1 cellular context compared by ENCODE assay signal in the genomic region with DNA sequence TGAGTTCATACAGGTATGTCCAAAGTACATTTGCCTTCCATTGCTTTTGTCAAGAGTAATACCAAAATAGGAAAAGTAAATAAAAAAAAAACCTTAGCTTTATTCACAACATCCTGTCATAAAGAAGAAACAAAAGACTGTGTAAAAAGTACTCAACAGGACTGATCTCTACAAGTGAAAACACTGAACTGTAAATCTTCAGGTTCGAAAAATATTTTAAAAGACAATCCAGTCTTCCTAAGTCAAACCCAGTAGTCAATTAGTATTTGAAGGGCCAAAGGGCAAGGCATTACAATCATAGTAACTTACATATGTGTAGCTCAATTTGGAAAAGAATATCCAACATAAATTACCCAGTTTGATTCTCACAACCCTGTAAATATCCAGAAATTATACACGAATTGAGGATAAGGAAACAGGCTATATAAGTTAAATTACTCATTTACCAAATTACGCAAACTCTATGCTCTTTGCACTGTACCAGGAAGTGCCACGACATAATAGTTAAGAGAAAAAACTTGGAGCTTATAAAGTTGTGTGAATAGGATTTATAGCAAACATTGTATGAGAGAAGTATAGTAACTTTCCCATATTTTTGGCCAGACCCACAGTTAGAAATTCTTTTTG.
TF ChIP-seq lines count a peak whose summit lies in the region.

No MANE protein-coding gene starts in this region.

TF ChIP-seq in HepG2, 621 proteins besides CTCF, POLR2A, EP300 and RAD21 (continued from another document and continues in another):
- TF ChIP-seq IRX3 (CRISPR knock-in tag; IDR thresholded peaks at IDR 0.05; ENCODE audit: borderline replicate concordance, low read depth) (no peak), ZNF205 (CRISPR knock-in tag; IDR thresholded peaks at IDR 0.05) (no peak), NR1H2 (CRISPR knock-in tag; IDR thresholded peaks at IDR 0.05; ENCODE audit: borderline replicate concordance, low read depth) (no peak), TAF15 (IDR thresholded peaks at IDR 0.05; ENCODE audit: low read depth, low read length, poor library complexity, severe bottlenecking) (no peak), JUN (CRISPR knock-in tag; IDR thresholded peaks at IDR 0.05) (no peak), SOX13 (IDR thresholded peaks at IDR 0.05) (no peak), SOX13 (CRISPR knock-in tag; conservative IDR thresholded peaks at IDR 0.05 in 1 of 2, IDR thresholded peaks at IDR 0.05 in 1 of 2) (peak in 1 of 2 experiments; percentile 46; a peak in 1 of 4 replicates), ETV5 (CRISPR knock-in tag; IDR thresholded peaks at IDR 0.05; ENCODE audit: borderline replicate concordance) (no peak; the same call in 1 of the 2 replicates), ZNF543 (CRISPR knock-in tag; IDR thresholded peaks at IDR 0.05) (no peak), PRPF4 (IDR thresholded peaks at IDR 0.05; ENCODE audit: low read depth, low read length, poor library complexity, severe bottlenecking) (no peak), ATM (IDR thresholded peaks at IDR 0.05; ENCODE audit: borderline replicate concordance) (peak; percentile 94; the same call in 1 of the 2 replicates), YEATS4 (CRISPR knock-in tag; IDR thresholded peaks at IDR 0.05; ENCODE audit: borderline replicate concordance) (no peak), RARG (CRISPR knock-in tag; IDR thresholded peaks at IDR 0.05; ENCODE audit: low read depth) (no peak), AGO1 (IDR thresholded peaks at IDR 0.05; ENCODE audit: low read depth, low read length, poor library complexity, severe bottlenecking) (no peak), ZNF644 (CRISPR knock-in tag; IDR thresholded peaks at IDR 0.05; ENCODE audit: low read depth) (no peak; the same call in 1 of the 2 replicates), MIXL1 (CRISPR knock-in tag; IDR thresholded peaks at IDR 0.05) (peak; percentile 80), ZNF841 (CRISPR knock-in tag; IDR thresholded peaks at IDR 0.05; ENCODE audit: borderline replicate concordance) (no peak), CREM (IDR thresholded peaks at IDR 0.05) (peak; percentile 57), CREM (CRISPR knock-in tag; IDR thresholded peaks at IDR 0.05) (no peak), PHF20 (CRISPR knock-in tag; IDR thresholded peaks at IDR 0.05) (no peak)
- TF ChIP-seq, protein P1, sequence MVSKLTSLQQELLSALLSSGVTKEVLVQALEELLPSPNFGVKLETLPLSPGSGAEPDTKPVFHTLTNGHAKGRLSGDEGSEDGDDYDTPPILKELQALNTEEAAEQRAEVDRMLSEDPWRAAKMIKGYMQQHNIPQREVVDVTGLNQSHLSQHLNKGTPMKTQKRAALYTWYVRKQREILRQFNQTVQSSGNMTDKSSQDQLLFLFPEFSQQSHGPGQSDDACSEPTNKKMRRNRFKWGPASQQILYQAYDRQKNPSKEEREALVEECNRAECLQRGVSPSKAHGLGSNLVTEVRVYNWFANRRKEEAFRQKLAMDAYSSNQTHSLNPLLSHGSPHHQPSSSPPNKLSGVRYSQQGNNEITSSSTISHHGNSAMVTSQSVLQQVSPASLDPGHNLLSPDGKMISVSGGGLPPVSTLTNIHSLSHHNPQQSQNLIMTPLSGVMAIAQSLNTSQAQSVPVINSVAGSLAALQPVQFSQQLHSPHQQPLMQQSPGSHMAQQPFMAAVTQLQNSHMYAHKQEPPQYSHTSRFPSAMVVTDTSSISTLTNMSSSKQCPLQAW (CRISPR knock-in tag; IDR thresholded peaks at IDR 0.05), result no peak
- TF ChIP-seq, protein P2, sequence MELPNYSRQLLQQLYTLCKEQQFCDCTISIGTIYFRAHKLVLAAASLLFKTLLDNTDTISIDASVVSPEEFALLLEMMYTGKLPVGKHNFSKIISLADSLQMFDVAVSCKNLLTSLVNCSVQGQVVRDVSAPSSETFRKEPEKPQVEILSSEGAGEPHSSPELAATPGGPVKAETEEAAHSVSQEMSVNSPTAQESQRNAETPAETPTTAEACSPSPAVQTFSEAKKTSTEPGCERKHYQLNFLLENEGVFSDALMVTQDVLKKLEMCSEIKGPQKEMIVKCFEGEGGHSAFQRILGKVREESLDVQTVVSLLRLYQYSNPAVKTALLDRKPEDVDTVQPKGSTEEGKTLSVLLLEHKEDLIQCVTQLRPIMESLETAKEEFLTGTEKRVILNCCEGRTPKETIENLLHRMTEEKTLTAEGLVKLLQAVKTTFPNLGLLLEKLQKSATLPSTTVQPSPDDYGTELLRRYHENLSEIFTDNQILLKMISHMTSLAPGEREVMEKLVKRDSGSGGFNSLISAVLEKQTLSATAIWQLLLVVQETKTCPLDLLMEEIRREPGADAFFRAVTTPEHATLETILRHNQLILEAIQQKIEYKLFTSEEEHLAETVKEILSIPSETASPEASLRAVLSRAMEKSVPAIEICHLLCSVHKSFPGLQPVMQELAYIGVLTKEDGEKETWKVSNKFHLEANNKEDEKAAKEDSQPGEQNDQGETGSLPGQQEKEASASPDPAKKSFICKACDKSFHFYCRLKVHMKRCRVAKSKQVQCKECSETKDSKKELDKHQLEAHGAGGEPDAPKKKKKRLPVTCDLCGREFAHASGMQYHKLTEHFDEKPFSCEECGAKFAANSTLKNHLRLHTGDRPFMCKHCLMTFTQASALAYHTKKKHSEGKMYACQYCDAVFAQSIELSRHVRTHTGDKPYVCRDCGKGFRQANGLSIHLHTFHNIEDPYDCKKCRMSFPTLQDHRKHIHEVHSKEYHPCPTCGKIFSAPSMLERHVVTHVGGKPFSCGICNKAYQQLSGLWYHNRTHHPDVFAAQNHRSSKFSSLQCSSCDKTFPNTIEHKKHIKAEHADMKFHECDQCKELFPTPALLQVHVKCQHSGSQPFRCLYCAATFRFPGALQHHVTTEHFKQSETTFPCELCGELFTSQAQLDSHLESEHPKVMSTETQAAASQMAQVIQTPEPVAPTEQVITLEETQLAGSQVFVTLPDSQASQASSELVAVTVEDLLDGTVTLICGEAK (IDR thresholded peaks at IDR 0.05), result peak; percentile 17; the same call in 1 of the 2 replicates
- TF ChIP-seq, protein P2 (CRISPR knock-in tag; IDR thresholded peaks at IDR 0.05), result no peak; the same call in 1 of the 2 replicates
- TF ChIP-seq, protein P3, sequence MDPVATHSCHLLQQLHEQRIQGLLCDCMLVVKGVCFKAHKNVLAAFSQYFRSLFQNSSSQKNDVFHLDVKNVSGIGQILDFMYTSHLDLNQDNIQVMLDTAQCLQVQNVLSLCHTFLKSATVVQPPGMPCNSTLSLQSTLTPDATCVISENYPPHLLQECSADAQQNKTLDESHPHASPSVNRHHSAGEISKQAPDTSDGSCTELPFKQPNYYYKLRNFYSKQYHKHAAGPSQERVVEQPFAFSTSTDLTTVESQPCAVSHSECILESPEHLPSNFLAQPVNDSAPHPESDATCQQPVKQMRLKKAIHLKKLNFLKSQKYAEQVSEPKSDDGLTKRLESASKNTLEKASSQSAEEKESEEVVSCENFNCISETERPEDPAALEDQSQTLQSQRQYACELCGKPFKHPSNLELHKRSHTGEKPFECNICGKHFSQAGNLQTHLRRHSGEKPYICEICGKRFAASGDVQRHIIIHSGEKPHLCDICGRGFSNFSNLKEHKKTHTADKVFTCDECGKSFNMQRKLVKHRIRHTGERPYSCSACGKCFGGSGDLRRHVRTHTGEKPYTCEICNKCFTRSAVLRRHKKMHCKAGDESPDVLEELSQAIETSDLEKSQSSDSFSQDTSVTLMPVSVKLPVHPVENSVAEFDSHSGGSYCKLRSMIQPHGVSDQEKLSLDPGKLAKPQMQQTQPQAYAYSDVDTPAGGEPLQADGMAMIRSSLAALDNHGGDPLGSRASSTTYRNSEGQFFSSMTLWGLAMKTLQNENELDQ (CRISPR knock-in tag; IDR thresholded peaks at IDR 0.05; ENCODE audit: borderline replicate concordance), result no peak
- TF ChIP-seq, protein P4, sequence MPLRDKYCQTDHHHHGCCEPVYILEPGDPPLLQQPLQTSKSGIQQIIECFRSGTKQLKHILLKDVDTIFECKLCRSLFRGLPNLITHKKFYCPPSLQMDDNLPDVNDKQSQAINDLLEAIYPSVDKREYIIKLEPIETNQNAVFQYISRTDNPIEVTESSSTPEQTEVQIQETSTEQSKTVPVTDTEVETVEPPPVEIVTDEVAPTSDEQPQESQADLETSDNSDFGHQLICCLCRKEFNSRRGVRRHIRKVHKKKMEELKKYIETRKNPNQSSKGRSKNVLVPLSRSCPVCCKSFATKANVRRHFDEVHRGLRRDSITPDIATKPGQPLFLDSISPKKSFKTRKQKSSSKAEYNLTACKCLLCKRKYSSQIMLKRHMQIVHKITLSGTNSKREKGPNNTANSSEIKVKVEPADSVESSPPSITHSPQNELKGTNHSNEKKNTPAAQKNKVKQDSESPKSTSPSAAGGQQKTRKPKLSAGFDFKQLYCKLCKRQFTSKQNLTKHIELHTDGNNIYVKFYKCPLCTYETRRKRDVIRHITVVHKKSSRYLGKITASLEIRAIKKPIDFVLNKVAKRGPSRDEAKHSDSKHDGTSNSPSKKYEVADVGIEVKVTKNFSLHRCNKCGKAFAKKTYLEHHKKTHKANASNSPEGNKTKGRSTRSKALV (CRISPR knock-in tag; IDR thresholded peaks at IDR 0.05), result no peak
- TF ChIP-seq, protein P5, sequence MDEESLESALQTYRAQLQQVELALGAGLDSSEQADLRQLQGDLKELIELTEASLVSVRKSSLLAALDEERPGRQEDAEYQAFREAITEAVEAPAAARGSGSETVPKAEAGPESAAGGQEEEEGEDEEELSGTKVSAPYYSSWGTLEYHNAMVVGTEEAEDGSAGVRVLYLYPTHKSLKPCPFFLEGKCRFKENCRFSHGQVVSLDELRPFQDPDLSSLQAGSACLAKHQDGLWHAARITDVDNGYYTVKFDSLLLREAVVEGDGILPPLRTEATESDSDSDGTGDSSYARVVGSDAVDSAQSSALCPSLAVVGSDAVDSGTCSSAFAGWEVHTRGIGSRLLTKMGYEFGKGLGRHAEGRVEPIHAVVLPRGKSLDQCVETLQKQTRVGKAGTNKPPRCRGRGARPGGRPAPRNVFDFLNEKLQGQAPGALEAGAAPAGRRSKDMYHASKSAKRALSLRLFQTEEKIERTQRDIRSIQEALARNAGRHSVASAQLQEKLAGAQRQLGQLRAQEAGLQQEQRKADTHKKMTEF (CRISPR knock-in tag; IDR thresholded peaks at IDR 0.05), result no peak; the same call in 1 of the 2 replicates
- TF ChIP-seq, protein P6, sequence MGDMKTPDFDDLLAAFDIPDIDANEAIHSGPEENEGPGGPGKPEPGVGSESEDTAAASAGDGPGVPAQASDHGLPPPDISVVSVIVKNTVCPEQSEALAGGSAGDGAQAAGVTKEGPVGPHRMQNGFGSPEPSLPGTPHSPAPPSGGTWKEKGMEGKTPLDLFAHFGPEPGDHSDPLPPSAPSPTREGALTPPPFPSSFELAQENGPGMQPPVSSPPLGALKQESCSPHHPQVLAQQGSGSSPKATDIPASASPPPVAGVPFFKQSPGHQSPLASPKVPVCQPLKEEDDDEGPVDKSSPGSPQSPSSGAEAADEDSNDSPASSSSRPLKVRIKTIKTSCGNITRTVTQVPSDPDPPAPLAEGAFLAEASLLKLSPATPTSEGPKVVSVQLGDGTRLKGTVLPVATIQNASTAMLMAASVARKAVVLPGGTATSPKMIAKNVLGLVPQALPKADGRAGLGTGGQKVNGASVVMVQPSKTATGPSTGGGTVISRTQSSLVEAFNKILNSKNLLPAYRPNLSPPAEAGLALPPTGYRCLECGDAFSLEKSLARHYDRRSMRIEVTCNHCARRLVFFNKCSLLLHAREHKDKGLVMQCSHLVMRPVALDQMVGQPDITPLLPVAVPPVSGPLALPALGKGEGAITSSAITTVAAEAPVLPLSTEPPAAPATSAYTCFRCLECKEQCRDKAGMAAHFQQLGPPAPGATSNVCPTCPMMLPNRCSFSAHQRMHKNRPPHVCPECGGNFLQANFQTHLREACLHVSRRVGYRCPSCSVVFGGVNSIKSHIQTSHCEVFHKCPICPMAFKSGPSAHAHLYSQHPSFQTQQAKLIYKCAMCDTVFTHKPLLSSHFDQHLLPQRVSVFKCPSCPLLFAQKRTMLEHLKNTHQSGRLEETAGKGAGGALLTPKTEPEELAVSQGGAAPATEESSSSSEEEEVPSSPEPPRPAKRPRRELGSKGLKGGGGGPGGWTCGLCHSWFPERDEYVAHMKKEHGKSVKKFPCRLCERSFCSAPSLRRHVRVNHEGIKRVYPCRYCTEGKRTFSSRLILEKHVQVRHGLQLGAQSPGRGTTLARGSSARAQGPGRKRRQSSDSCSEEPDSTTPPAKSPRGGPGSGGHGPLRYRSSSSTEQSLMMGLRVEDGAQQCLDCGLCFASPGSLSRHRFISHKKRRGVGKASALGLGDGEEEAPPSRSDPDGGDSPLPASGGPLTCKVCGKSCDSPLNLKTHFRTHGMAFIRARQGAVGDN (CRISPR knock-in tag; IDR thresholded peaks at IDR 0.05), result no peak
- TF ChIP-seq, protein P7, sequence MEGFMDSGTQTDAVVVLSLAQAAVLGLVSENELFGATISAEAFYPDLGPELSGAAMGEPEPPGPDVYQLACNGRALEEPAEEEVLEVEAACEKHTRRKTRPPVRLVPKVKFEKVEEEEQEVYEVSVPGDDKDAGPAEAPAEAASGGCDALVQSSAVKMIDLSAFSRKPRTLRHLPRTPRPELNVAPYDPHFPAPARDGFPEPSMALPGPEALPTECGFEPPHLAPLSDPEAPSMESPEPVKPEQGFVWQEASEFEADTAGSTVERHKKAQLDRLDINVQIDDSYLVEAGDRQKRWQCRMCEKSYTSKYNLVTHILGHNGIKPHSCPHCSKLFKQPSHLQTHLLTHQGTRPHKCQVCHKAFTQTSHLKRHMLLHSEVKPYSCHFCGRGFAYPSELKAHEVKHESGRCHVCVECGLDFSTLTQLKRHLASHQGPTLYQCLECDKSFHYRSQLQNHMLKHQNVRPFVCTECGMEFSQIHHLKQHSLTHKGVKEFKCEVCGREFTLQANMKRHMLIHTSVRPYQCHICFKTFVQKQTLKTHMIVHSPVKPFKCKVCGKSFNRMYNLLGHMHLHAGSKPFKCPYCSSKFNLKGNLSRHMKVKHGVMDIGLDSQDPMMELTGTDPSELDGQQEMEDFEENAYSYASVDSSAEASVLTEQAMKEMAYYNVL (CRISPR knock-in tag; IDR thresholded peaks at IDR 0.05; ENCODE audit: borderline replicate concordance), result no peak
